1 cellular context compared by ENCODE assay signal in the genomic region with DNA sequence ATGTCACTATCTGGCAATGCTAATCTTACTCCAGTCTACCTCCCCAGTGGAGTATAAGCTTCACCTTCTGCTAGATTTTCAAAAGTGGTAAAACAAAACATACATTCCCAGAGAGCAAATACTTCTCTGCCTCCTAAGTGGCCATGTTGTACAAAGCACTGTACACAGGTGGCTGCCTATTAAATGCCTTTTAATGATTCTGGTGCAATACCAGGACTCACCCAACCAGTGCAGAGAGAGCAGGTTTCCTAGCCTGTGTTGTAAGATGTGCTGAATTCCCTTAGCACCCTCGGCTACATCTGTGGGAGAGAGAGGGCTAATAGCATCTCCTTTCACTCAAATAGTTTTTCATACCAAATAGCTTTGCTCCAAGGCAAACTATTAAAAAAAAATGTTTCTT.
TF ChIP-seq lines count a peak whose summit lies in the region.

No MANE protein-coding gene starts in this region.

TF ChIP-seq in HCT116, 20 proteins besides CTCF, POLR2A, EP300 and RAD21 (continued from another document):
- no peak for TF ChIP-seq ATF3 (IDR thresholded peaks at IDR 0.05)
